In the genomic region with DNA sequence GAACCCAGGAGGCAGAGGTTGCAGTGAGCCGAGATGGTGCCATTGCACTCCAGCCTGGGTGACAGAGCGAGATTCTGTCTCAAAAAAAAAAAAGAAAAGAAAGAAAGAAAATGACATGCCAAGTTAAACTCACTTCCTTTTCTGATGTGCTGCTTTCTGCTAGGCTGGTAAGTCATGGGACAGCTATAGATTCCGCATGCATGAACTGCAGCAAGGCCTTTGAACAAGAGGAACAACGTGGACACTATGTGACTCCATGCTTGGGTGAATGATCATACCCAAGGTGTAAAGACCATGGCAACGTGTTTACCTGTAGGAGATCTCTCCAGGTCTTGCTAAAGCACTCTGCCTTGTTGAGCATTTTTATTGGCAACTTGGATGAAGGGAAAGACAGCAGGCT, we compare ENCODE assay signal across 20 cellular contexts. TPM values are rescaled to one million over a fixed set of nuclear protein-coding genes. Genes with fewer than 3 reads are reported as not detected.
DNase-seq lines count a peak whose midpoint lies in the region; ATAC-seq and TF ChIP-seq lines count a peak whose summit lies in the region.
"Had no signal": no experiment of that assay in that cellular context is flagged by ENCODE, and none has a peak within 500 bp of the region (broad histone marks: within the 10 kb centered on the region; RNA-seq: fewer than 3 reads in every experiment).

No MANE protein-coding gene starts in this region.

- WGBS in heart right ventricle, 2 donors: 87 to 89% methylated on average over 5 of the region's 5 CpGs

- ATAC-seq in heart right ventricle (peak in 5 of 8 donors; percentile 37 to 58 (median 50)), left lung (peak; percentile 58), upper lobe of right lung (peak; percentile 64), HG03135 (IDR thresholded peaks at IDR 0.05; ENCODE audit: unreplicated experiment) (no peak)
- ATAC-seq: foreskin keratinocyte had no signal

- H3K36me3 ChIP-seq in heart right ventricle (no peaks in the 10 kb centered on the region), left ventricle myocardium inferior (no peaks in the 10 kb centered on the region), KOPT-K1 (ENCODE audit: insufficient read depth, low read length) (0 out of 2 replicates have a peak, but pooled peaks cover 5% of the 10 kb centered on the region), left lung (no peaks in the 10 kb centered on the region), upper lobe of right lung (no peaks in the 10 kb centered on the region)
- H3K36me3 ChIP-seq: breast epithelium, right lobe of liver, stomach had no signal

- intact Hi-C loops in heart right ventricle (cut with DNase I) (loop anchor here in 9 of 10 donors (5.0 to 10.0 kb wide), 7 partner anchors 65 to 478 kb away; a partner anchor contains a TSS), left ventricle myocardium inferior (cut with micrococcal nuclease) (no loop called here), left lung (cut with DNase I) (no loop called here), upper lobe of right lung (cut with DNase I) (loop anchor here (10.0 kb wide), 1 partner anchor 325 kb away; no protein-coding TSS in a partner anchor)

- H3K9me3 ChIP-seq in heart right ventricle (no peaks in the 10 kb centered on the region), left ventricle myocardium inferior (replicated peaks) (no peaks in the 10 kb centered on the region), KOPT-K1 (ENCODE audit: insufficient read depth, low read length, poor library complexity, severe bottlenecking) (no peaks in the 10 kb centered on the region), left lung (no peaks in the 10 kb centered on the region), upper lobe of right lung (no peaks in the 10 kb centered on the region)
- H3K9me3 ChIP-seq: breast epithelium, HAP-1, right lobe of liver, stomach had no signal

- DNase-seq in heart right ventricle (no peak), left ventricle myocardium inferior (no peak), left lung (no peak), upper lobe of right lung (no peak), NCI-H146 (lab: John Stamatoyannopoulos, UW) (no peak)
- DNase-seq: foreskin keratinocyte, GF-D8, left cardiac atrium, NCI-H2029 treated with DMSO at 0.1 percent for 48 hours, NCI-H524, OCI-M1, right lobe of liver, stomach, T1000 had no signal

- no peak for TF ChIP-seq CTCF in heart right ventricle (IDR thresholded peaks at IDR 0.05)
- TF ChIP-seq CTCF in left ventricle myocardium inferior (IDR thresholded peaks at IDR 0.05; ENCODE audit: borderline replicate concordance): no peak
- TF ChIP-seq CTCF in left lung (IDR thresholded peaks at IDR 0.05): no peak
- TF ChIP-seq CTCF in upper lobe of right lung (IDR thresholded peaks at IDR 0.05): no peak

- peak overlapping the region in 1 of 10 donors; percentile 65 for H3K27ac ChIP-seq in heart right ventricle
- H3K27ac ChIP-seq in left ventricle myocardium inferior (replicated peaks): no peak overlapping the region
- H3K27ac ChIP-seq in KOPT-K1 (ENCODE audit: low read depth, low read length, poor library complexity, severe bottlenecking): peak overlapping the region; percentile 70
- peak overlapping the region in 1 of 2 donors; percentile 67 for H3K27ac ChIP-seq in left lung
- no peak overlapping the region for H3K27ac ChIP-seq in upper lobe of right lung
- H3K27ac ChIP-seq: breast epithelium, epithelial cell of prostate, foreskin keratinocyte, right lobe of liver had no signal

- H3K4me3 ChIP-seq in heart right ventricle (no peak overlapping the region), left ventricle myocardium inferior (no peak overlapping the region), left lung (no peak overlapping the region), upper lobe of right lung (no peak overlapping the region)
- H3K4me3 ChIP-seq: breast epithelium, HAP-1, right lobe of liver, stomach had no signal

- H3K4me1 ChIP-seq in heart right ventricle: peaks cover 0 to 38% (median 0%) of the 10 kb centered on the region in 9 donors
- H3K4me1 ChIP-seq in left ventricle myocardium inferior: peaks cover 4% of the 10 kb centered on the region
- peaks cover 4 to 28% of the 10 kb centered on the region in 2 donors for H3K4me1 ChIP-seq in left lung
- H3K4me1 ChIP-seq in upper lobe of right lung: peaks cover 10% of the 10 kb centered on the region
- H3K4me1 ChIP-seq: breast epithelium, right lobe of liver had no signal

- H3K27me3 ChIP-seq in heart right ventricle (no peaks in the 10 kb centered on the region), left ventricle myocardium inferior (ENCODE audit: low read depth) (no peaks in the 10 kb centered on the region), left lung (no peaks in the 10 kb centered on the region), upper lobe of right lung (no peaks in the 10 kb centered on the region)
- H3K27me3 ChIP-seq: breast epithelium, foreskin keratinocyte, right lobe of liver, stomach had no signal

RNA-seq across cellular contexts. Expression of a gene that starts 10.3 kb away (rescaled TPM):
- total RNA-seq in heart right ventricle (10 to 100 TPM in 5 of 10 donors, 1 to 10 TPM in 5; 5.0 to 19.0 (median 10.4) TPM), left ventricle myocardium inferior (6.4 TPM), left lung (10 to 100 TPM; 21.0 to 21.1 TPM), upper lobe of right lung (14.8 TPM)
- polyA plus RNA-seq in heart right ventricle: 1 to 10 TPM; 2.0 to 3.0 TPM

RNA-seq across cellular contexts. Expression of a gene that starts 48.3 kb away (rescaled TPM):
- total RNA-seq in heart right ventricle (1 to 10 TPM in 6 of 10 donors, under 1 TPM in 4; 0.30 to 2.3 (median 1.1) TPM), left ventricle myocardium inferior (0.74 TPM), left lung (1 to 10 TPM; 2.7 to 8.3 TPM), upper lobe of right lung (37.4 TPM)
- polyA plus RNA-seq in heart right ventricle: 1 to 10 TPM in 1 of 2 donors, under 1 TPM in 1; 0.90 to 2.0 TPM
- total RNA-seq: SK-MEL-5 had no signal

Comparison
In these comparisons a context has a peak if more than half of its experiments do, and no peak if none do; other contexts are left out.
1. intact Hi-C loops: an anchor here in heart right ventricle (5.0 to 10.0 kb wide) and upper lobe of right lung (10.0 kb wide); none called in left ventricle myocardium inferior and left lung.